31 cellular contexts compared by ENCODE assay signal in genomic region chr10:61529208-61529607, GRCh38.
"Had no signal": no experiment of that assay in that cellular context is flagged by ENCODE, and none has a peak within 500 bp of the region (broad histone marks: within the 10 kb centered on the region; RNA-seq: fewer than 3 reads in every experiment).

No MANE protein-coding gene starts in this region.

- H3K36me3 ChIP-seq: adrenal gland, breast epithelium, cardiac muscle cell, colonic mucosa, esophagus squamous epithelium, gastroesophageal sphincter, heart right ventricle, WERI-Rb-1 had no signal

- H3K9me3 ChIP-seq: adrenal gland, breast epithelium, colonic mucosa, esophagus squamous epithelium, gastroesophageal sphincter had no signal

- H3K27me3 ChIP-seq: adrenal gland, breast epithelium, cardiac muscle cell, colonic mucosa, esophagus squamous epithelium, gastroesophageal sphincter, heart right ventricle, hepatocyte had no signal

- H3K4me3 ChIP-seq: adrenal gland, breast epithelium, cardiac muscle cell, colonic mucosa, esophagus squamous epithelium, gastroesophageal sphincter, heart right ventricle, hepatocyte had no signal

- H3K4me2 ChIP-seq: hepatocyte had no signal

- ATAC-seq: activated CD4-positive, CD25-positive, alpha-beta regulatory T cell treated with anti-CD3 and anti-CD28 coated beads, Interleukin-2, amount 50 U/mL, for 24 hours; activated CD8-positive, alpha-beta T cell treated with anti-CD3 and anti-CD28 coated beads for 36 hours; activated T-cell treated with anti-CD3 and anti-CD28 coated beads, Interleukin-2, amount 50 U/mL, for 4 hours; activated T-helper 17 cell treated with anti-CD3 and anti-CD28 coated beads, Interleukin-2, amount 50 U/mL, for 72 hours; gastroesophageal sphincter; heart right ventricle; T-helper 17 cell had no signal

- H3K4me1 ChIP-seq: adrenal gland, breast epithelium, colonic mucosa, esophagus squamous epithelium, gastroesophageal sphincter, heart right ventricle had no signal

- H2AFZ ChIP-seq: hepatocyte had no signal

- DNase-seq: activated B cell treated with CpG ODN at 0.5 μM for 24 hours; activated CD4-positive, alpha-beta T cell treated with anti-CD3 and anti-CD28 coated beads for 48 hours; activated CD4-positive, alpha-beta T cell treated with anti-CD3 and anti-CD28 coated beads, Interleukin-2, amount 50 U/mL, for 1 hour; activated CD4-positive, alpha-beta T cell treated with anti-CD3 and anti-CD28 coated beads, Interleukin-2, amount 50 U/mL, for 48 hours; activated CD8-positive, alpha-beta memory T cell treated with anti-CD3 and anti-CD28 coated beads for 24 hours; activated CD8-positive, alpha-beta T cell treated with anti-CD3 and anti-CD28 coated beads for 36 hours; activated effector memory CD4-positive, alpha-beta T cell treated with Interleukin-2 at 50 U/mL for 16 hours; activated gamma-delta T cell treated with Interleukin-2 at 50 U/mL for 16 hours; activated naive CD4-positive, alpha-beta T cell treated with anti-CD3 and anti-CD28 coated beads, Interleukin-2, amount 50 U/mL, for 16 hours; activated naive CD4-positive, alpha-beta T cell treated with Interleukin-2 at 50 U/mL for 16 hours; activated T-cell treated with anti-CD3 and anti-CD28 coated beads, Interleukin-2, amount 50 U/mL, for 4 hours; adrenal gland; amygdala; aorta; central memory CD4-positive, alpha-beta T cell; cerebellar nuclear complex; colonic mucosa; effector CD8-positive, alpha-beta T cell; esophagus squamous epithelium; foreskin melanocyte; heart right ventricle; T-helper 17 cell; T1000; WERI-Rb-1 had no signal

- H3K79me2 ChIP-seq: hepatocyte had no signal

- H3K27ac ChIP-seq: adrenal gland, breast epithelium, cardiac muscle cell, colonic mucosa, epithelial cell of prostate, esophagus squamous epithelium, gastroesophageal sphincter, heart right ventricle, hepatocyte, WERI-Rb-1 had no signal
